ENCODE assay signal across 8 cellular contexts in the genomic region with DNA sequence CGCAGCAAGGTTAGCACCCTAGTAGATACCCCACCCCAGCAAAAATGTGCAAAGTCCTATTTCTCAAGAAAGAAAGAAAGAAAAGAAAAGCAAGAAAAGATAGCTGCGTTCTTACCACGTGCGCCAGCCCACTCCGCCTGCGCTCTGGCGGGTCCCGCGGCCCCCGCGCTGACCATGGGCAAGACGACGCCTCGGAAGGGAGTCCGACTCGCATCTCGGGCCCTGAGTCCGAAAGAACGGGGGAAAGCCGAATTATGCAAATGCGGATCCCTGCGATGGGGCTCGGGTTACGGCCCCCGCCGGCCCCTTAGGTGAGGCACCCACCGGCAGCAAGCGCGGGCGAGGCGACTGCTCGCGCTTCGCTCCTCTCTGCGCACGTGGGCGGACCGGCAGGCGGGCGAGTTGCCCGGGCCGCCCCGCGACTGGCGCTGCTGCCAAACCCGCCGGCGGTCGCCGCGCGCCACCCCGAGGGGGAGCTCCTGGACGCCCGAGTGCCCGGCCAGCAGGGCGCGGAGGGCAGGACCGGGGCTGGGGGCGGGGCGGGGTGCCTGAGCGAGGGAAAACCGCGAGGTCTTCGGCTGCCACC. TPM values are rescaled to one million over a fixed set of nuclear protein-coding genes. Genes with fewer than 3 reads are reported as not detected.
DNase-seq lines count a peak whose midpoint lies in the region; ATAC-seq and TF ChIP-seq lines count a peak whose summit lies in the region.

No MANE protein-coding gene starts in this region.

- WGBS in hepatocyte (ENCODE audit: low lambda C conversion rate, missing lambda C conversion rate), result 5% methylated on average over 53 of the region's 65 CpGs
- 3 to 6% (median 4%) methylated on average over 25 to 65 of the region's 65 CpGs for WGBS in spleen, 5 donors

- intact Hi-C loops in spleen (cut with DNase I; ENCODE audit: low total_unique reads), result loop anchor here (10.0 kb wide), 1 partner anchor 204 kb away; no protein-coding TSS in a partner anchor

- H2AFZ ChIP-seq in Karpas-422 (ENCODE audit: low read length), result no peak overlapping the region
- peak overlapping the region; percentile 26 for H2AFZ ChIP-seq in hepatocyte

- H3K4me2 ChIP-seq in BLaER1 (peak overlapping the region; percentile 99), Karpas-422 (ENCODE audit: low read depth, low read length, poor library complexity, severe bottlenecking) (peak overlapping the region; percentile 99), hepatocyte (peak overlapping the region; percentile 84)

- H3K9ac ChIP-seq in BLaER1 (no peak overlapping the region), Karpas-422 (ENCODE audit: low read length) (peak overlapping the region; percentile 40; the same call in 1 of the 2 replicates)

- H3K9me3 ChIP-seq in BLaER1 (no peaks in the 10 kb centered on the region; the same call in 1 of the 2 replicates), Karpas-422 (ENCODE audit: low read length) (no peaks in the 10 kb centered on the region), hepatocyte (ENCODE audit: low read depth) (no peaks in the 10 kb centered on the region), spleen (no peaks in the 10 kb centered on the region)

- TF ChIP-seq CTCF in hepatocyte (IDR thresholded peaks at IDR 0.05; ENCODE audit: poor library complexity) (peak; percentile 6), spleen (IDR thresholded peaks at IDR 0.05 in 8 of 11, conservative IDR thresholded peaks at IDR 0.05 in 3 of 11) (no peak)

- H3K9me2 ChIP-seq in Karpas-422 (replicated peaks; ENCODE audit: insufficient read depth, low read length), result no peaks in the 10 kb centered on the region
- no peaks in the 10 kb centered on the region for H3K9me2 ChIP-seq in hepatocyte (replicated peaks; ENCODE audit: insufficient read depth)

- H3K27ac ChIP-seq in BLaER1, result no peak overlapping the region
- no peak overlapping the region for H3K27ac ChIP-seq in Karpas-422 (ENCODE audit: low read length)
- H3K27ac ChIP-seq in hepatocyte, result no peak overlapping the region
- H3K27ac ChIP-seq in spleen, result no peak overlapping the region

- H3K4me3 ChIP-seq in BLaER1, result peak overlapping the region; percentile 76
- H3K4me3 ChIP-seq in Karpas-422 (ENCODE audit: low read length), result peak overlapping the region; percentile 81
- peak overlapping the region; percentile 26 for H3K4me3 ChIP-seq in hepatocyte
- peak overlapping the region; percentile 69 to 98 (median 89) for H3K4me3 ChIP-seq in spleen

- DNase-seq in Karpas-422 (peak; percentile 43), hepatocyte (ENCODE audit: low spot score) (peak; percentile 59), spleen (peak; percentile 89), H4 (ENCODE audit: low spot score) (no peak), OCI-M2 (lab: John Stamatoyannopoulos, UW; ENCODE audit: unreplicated experiment) (no peak)
- DNase-seq in activated naive CD4-positive, alpha-beta T cell treated with Interleukin-2 at 50 U/mL for 16 hours, result peak; percentile 69

- H3K36me3 ChIP-seq in BLaER1 (no peaks in the 10 kb centered on the region; the same call in 1 of the 2 replicates), Karpas-422 (ENCODE audit: insufficient read depth, low read length) (no peaks in the 10 kb centered on the region), hepatocyte (replicated peaks; ENCODE audit: insufficient read depth, low read depth) (no peaks in the 10 kb centered on the region), spleen (no peaks in the 10 kb centered on the region)

- no peak for ATAC-seq in GM18909 (IDR thresholded peaks at IDR 0.05; ENCODE audit: poor library complexity, unreplicated experiment)

- H3K79me2 ChIP-seq in Karpas-422 (ENCODE audit: low read length) (no peaks in the 10 kb centered on the region), hepatocyte (no peaks in the 10 kb centered on the region)

- no peak for TF ChIP-seq POLR2A in spleen (IDR thresholded peaks at IDR 0.05)

- peaks cover 49% of the 10 kb centered on the region for H3K27me3 ChIP-seq in BLaER1
- no peaks in the 10 kb centered on the region for H3K27me3 ChIP-seq in Karpas-422 (ENCODE audit: low read length)
- H3K27me3 ChIP-seq in hepatocyte, result peaks cover 69% of the 10 kb centered on the region
- H3K27me3 ChIP-seq in spleen (replicated peaks in 1 of 7), result peaks cover 0 to 62% (median 32%) of the 10 kb centered on the region in 7 donors

- peaks cover 39% of the 10 kb centered on the region for H3K4me1 ChIP-seq in BLaER1
- peaks cover 25% of the 10 kb centered on the region for H3K4me1 ChIP-seq in Karpas-422 (ENCODE audit: low read length)
- H3K4me1 ChIP-seq in hepatocyte (ENCODE audit: insufficient read depth), result peaks cover 28% of the 10 kb centered on the region
- H3K4me1 ChIP-seq in spleen, result peaks cover 20 to 53% (median 43%) of the 10 kb centered on the region in 6 donors

- H4K20me1 ChIP-seq in BLaER1 (peaks cover 26% of the 10 kb centered on the region), Karpas-422 (ENCODE audit: insufficient read depth, low read depth, low read length) (no peaks in the 10 kb centered on the region), hepatocyte (ENCODE audit: insufficient read depth, poor library complexity, severe bottlenecking) (no peaks in the 10 kb centered on the region)

RNA-seq across cellular contexts. Expression of a gene that starts 2.4 kb away (rescaled TPM):
- total RNA-seq in Karpas-422 (2014; rRNA removed; shearing (Covaris generic); ENCODE audit: low replicate concordance), result 0.41 TPM in 1 of 2 replicates, not detected in the other
- total RNA-seq in hepatocyte (7.8 and 11.5 TPM in 2 replicates), spleen (10 to 100 TPM in 2 of 7 donors, 1 to 10 TPM in 4, under 1 TPM in 1; 0.94 to 16.8 (median 3.3) TPM)
- polyA plus RNA-seq in hepatocyte (10.4 and 16.1 TPM in 2 replicates), spleen (1 to 10 TPM; 1.5 to 6.3 (median 3.1) TPM)
- 0.39 and 1.1 TPM in 2 replicates for total RNA-seq in H4 (2014; rRNA removed; shearing (Covaris generic))

RNA-seq across cellular contexts. Expression of a gene that starts 14.0 kb away (rescaled TPM):
- total RNA-seq in Karpas-422 (2014; rRNA removed; shearing (Covaris generic); ENCODE audit: low replicate concordance), result 16.4 and 16.5 TPM in 2 replicates
- total RNA-seq in hepatocyte (24.6 and 25.8 TPM in 2 replicates), spleen (10 to 100 TPM; 16.3 to 21.2 (median 19.7) TPM)
- polyA plus RNA-seq in hepatocyte (5.7 and 8.9 TPM in 2 replicates), spleen (10 to 100 TPM in 2 of 3 donors, 1 to 10 TPM in 1; 9.0 to 12.9 (median 10.3) TPM)
- 24.0 and 24.7 TPM in 2 replicates for total RNA-seq in H4 (2014; rRNA removed; shearing (Covaris generic))

Comparison
In these comparisons a context has a peak if more than half of its experiments do, and no peak if none do; other contexts are left out.
1. H3K4me3 ChIP-seq: peak in every context shown above with its lines; median percentile 89 in spleen; 81 in Karpas-422; 76 in BLaER1; 26 in hepatocyte.
2. DNase-seq: peak in Karpas-422 (single experiment), activated naive CD4-positive, alpha-beta T cell treated with Interleukin-2 at 50 U/mL for 16 hours (single experiment), hepatocyte (single experiment) and spleen (single experiment); none in H4 (single experiment) and OCI-M2 (single experiment).
3. Peak in every context shown above with its lines, with median percentiles within 50 percentile points of each other: H3K4me2 ChIP-seq.